Comparison of ENCODE assay signal across 28 cellular contexts in the genomic region with DNA sequence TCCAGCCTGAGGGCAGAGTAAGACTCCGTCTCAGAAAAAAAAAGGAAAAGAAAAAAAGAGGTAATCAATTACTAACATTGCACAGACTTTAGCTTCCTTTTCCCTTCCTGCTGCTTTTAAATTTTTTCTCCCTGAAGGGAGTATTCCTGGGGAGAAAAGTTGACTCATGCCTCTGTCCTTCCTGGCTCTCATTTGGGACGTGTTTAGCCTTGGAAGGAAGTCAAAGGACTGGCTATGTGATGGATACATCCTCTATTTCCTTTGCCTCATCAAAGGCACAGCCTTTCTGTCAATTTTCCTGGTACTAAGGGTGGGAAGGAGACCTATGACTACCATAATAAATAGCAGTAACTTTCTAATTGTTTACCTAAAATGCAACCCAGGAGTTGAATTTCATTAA.
DNase-seq lines count a peak whose midpoint lies in the region; ATAC-seq, FAIRE-seq and TF ChIP-seq lines count a peak whose summit lies in the region.
"Had no signal": no experiment of that assay in that cellular context is flagged by ENCODE, and none has a peak within 500 bp of the region (broad histone marks: within the 10 kb centered on the region; RNA-seq: fewer than 3 reads in every experiment).

No MANE protein-coding gene starts in this region.

- BruUV-seq in HepG2 (replicated peaks; lab: Mats Ljungman, UMichigan) = no TSS peak

- no peak for DNase-seq in HepG2 (ENCODE audit: low spot score)
- peak; percentile 2 for DNase-seq in astrocyte of the hippocampus (ENCODE audit: low read depth, low spot score)
- DNase-seq in foreskin fibroblast = peak; percentile 47 to 84
- DNase-seq in activated naive CD8-positive, alpha-beta T cell treated with anti-CD3 and anti-CD28 coated beads, Interleukin-2, amount 50 U/mL, for 24 hours = no peak
- DNase-seq: activated CD4-positive, alpha-beta T cell treated with anti-CD3 and anti-CD28 coated beads, Interleukin-2, amount 10 ng/mL, durations not matched to agents 7 days and 5 days; activated naive CD4-positive, alpha-beta T cell; activated T-cell treated with anti-CD3 and anti-CD28 coated beads for 4 hours; CD4-positive, alpha-beta T cell; DMS79; islet precursor cell; NCI-H2107; NCI-H526; posterior cingulate gyrus; SHP77; small intestine; stimulated activated CD4-positive, alpha-beta T cell treated with anti-CD3 and anti-CD28 coated beads, Interleukin-4, amount 100 ng/mL, for 4 hours; T-cell had no signal

- H3K4me2 ChIP-seq in HepG2 (ENCODE audit: low read depth, low read length) = no peak overlapping the region

- H3K9ac ChIP-seq in liver (ENCODE audit: low read depth in 1 of 2, low read length in 2 of 2) = no peak overlapping the region
- no peak overlapping the region for H3K9ac ChIP-seq in HepG2 (ENCODE audit: insufficient read depth, low read depth, low read length)

- TF ChIP-seq POLR2A in HepG2 (IDR thresholded peaks at IDR 0.05; ENCODE audit: insufficient read depth in 1 of 2, low read depth in 2 of 2, low read length in 2 of 2) = no peak

- no peak overlapping the region for H3K27ac Mint-ChIP-seq in activated naive CD8-positive, alpha-beta T cell treated with anti-CD3 and anti-CD28 coated beads, Interleukin-2, amount 50 U/mL, for 24 hours
- H3K27ac Mint-ChIP-seq: activated CD4-positive, alpha-beta T cell treated with anti-CD3 and anti-CD28 coated beads, Interleukin-2, amount 10 ng/mL, durations not matched to agents 7 days and 5 days; CD4-positive, alpha-beta T cell; dendritic cell treated with granulocyte-macrophage colony-stimulating factor and Interleukin-4, amounts not matched to agents 40 ng/mL and 50 ng/mL, for 4 days; T-cell had no signal

- no peaks in the 10 kb centered on the region for H3K9me3 ChIP-seq in liver (ENCODE audit: control insufficient read depth in 4 of 4, low read length in 3 of 4)
- no peaks in the 10 kb centered on the region for H3K9me3 ChIP-seq in HepG2 (ENCODE audit: low read length)
- H3K9me3 ChIP-seq: suprapubic skin had no signal

- H3K4me1 Mint-ChIP-seq in activated naive CD8-positive, alpha-beta T cell treated with anti-CD3 and anti-CD28 coated beads, Interleukin-2, amount 50 U/mL, for 24 hours = no peaks in the 10 kb centered on the region
- H3K4me1 Mint-ChIP-seq: activated CD4-positive, alpha-beta T cell treated with anti-CD3 and anti-CD28 coated beads, Interleukin-2, amount 10 ng/mL, durations not matched to agents 7 days and 5 days; T-cell had no signal

- H3K36me3 Mint-ChIP-seq in activated naive CD8-positive, alpha-beta T cell treated with anti-CD3 and anti-CD28 coated beads, Interleukin-2, amount 50 U/mL, for 24 hours (ENCODE audit: low read depth) = no peaks in the 10 kb centered on the region
- H3K36me3 Mint-ChIP-seq: T-cell had no signal

- POLR2A ChIA-PET in HepG2 (lab: Yijun Ruan, JAX) = no interaction called here

- H3K27me3 ChIP-seq in liver (ENCODE audit: control insufficient read depth in 4 of 4, insufficient read depth in 4 of 4, low read length in 3 of 4) (peaks cover 0 to 2% (median 0%) of the 10 kb centered on the region in 4 donors), HepG2 (ENCODE audit: control insufficient read depth in 1 of 2, insufficient read depth in 2 of 2, low read length in 2 of 2) (peaks cover 1 to 32% of the 10 kb centered on the region in 2 experiments; a peak in 2 of 5 replicates)
- H3K27me3 ChIP-seq: suprapubic skin had no signal

- H3K36me3 ChIP-seq in liver (ENCODE audit: control insufficient read depth in 4 of 4, insufficient read depth in 3 of 4, low read depth in 1 of 4, low read length in 3 of 4) (no peaks in the 10 kb centered on the region), HepG2 (replicated peaks in 1 of 2; ENCODE audit: control insufficient read depth in 1 of 2, insufficient read depth in 2 of 2, low read length in 2 of 2) (no peaks in the 10 kb centered on the region)
- H3K36me3 ChIP-seq: suprapubic skin had no signal

- FAIRE-seq in HepG2 (lab: Jason Lieb, UNC) = no peak
- FAIRE-seq: A204.1, small intestine had no signal

- no peaks in the 10 kb centered on the region for H3K4me1 ChIP-seq in liver (ENCODE audit: control insufficient read depth in 4 of 4, insufficient read depth in 4 of 4, low read length in 3 of 4)
- H3K4me1 ChIP-seq in HepG2 (ENCODE audit: insufficient read depth, low read length) = no peaks in the 10 kb centered on the region
- H3K4me1 ChIP-seq: suprapubic skin had no signal

- H3K27ac ChIP-seq in liver (ENCODE audit: low read depth in 1 of 2, low read length in 2 of 2) (no peak overlapping the region), HepG2 (ENCODE audit: extremely low read length, insufficient read depth, low read length) (no peak overlapping the region)
- H3K27ac ChIP-seq: epithelial cell of prostate, HL-60, suprapubic skin had no signal

- intact Hi-C loops in HepG2 (cut with micrococcal nuclease; ENCODE audit: unreplicated experiment) = no loop called here

- no peaks in the 10 kb centered on the region for H3K9me3 Mint-ChIP-seq in activated naive CD8-positive, alpha-beta T cell treated with anti-CD3 and anti-CD28 coated beads, Interleukin-2, amount 50 U/mL, for 24 hours
- H3K9me3 Mint-ChIP-seq: activated CD4-positive, alpha-beta T cell treated with anti-CD3 and anti-CD28 coated beads, Interleukin-2, amount 10 ng/mL, durations not matched to agents 7 days and 5 days; CD4-positive, alpha-beta T cell; dendritic cell treated with granulocyte-macrophage colony-stimulating factor and Interleukin-4, amounts not matched to agents 40 ng/mL and 50 ng/mL, for 4 days; nephron; T-cell had no signal

- H3K4me3 ChIP-seq in liver (ENCODE audit: low read depth in 1 of 3, low read length in 3 of 3) (no peak overlapping the region), HepG2 (replicated peaks in 1 of 3; ENCODE audit: insufficient read depth in 1 of 3, low read depth in 2 of 3, low read length in 3 of 3) (no peak overlapping the region), foreskin fibroblast (ENCODE audit: low read depth in 1 of 2, low read length in 2 of 2) (no peak overlapping the region)
- H3K4me3 ChIP-seq: K562, suprapubic skin had no signal

- TF ChIP-seq RAD21 in liver (IDR thresholded peaks at IDR 0.05) = no peak
- TF ChIP-seq RAD21 in HepG2 (CRISPR knock-in tag; IDR thresholded peaks at IDR 0.05) = no peak

- H2AFZ ChIP-seq in HepG2 (ENCODE audit: low read length) = no peak overlapping the region

- H3K27me3 Mint-ChIP-seq in activated naive CD8-positive, alpha-beta T cell treated with anti-CD3 and anti-CD28 coated beads, Interleukin-2, amount 50 U/mL, for 24 hours = no peaks in the 10 kb centered on the region
- H3K27me3 Mint-ChIP-seq: dendritic cell treated with granulocyte-macrophage colony-stimulating factor and Interleukin-4, amounts not matched to agents 40 ng/mL and 50 ng/mL, for 4 days had no signal

- H3K4me3 Mint-ChIP-seq in activated naive CD8-positive, alpha-beta T cell treated with anti-CD3 and anti-CD28 coated beads, Interleukin-2, amount 50 U/mL, for 24 hours = no peak overlapping the region
- H3K4me3 Mint-ChIP-seq: activated CD4-positive, alpha-beta T cell treated with anti-CD3 and anti-CD28 coated beads, Interleukin-2, amount 10 ng/mL, durations not matched to agents 7 days and 5 days; CD4-positive, alpha-beta T cell; dendritic cell treated with granulocyte-macrophage colony-stimulating factor and Interleukin-4, amounts not matched to agents 40 ng/mL and 50 ng/mL, for 4 days; nephron; T-cell had no signal

- TF ChIP-seq CTCF in liver (IDR thresholded peaks at IDR 0.05; ENCODE audit: low read depth, low read length, missing input control) = no peak
- no peak for TF ChIP-seq CTCF in HepG2 (CRISPR knock-in tag; IDR thresholded peaks at IDR 0.05)
- TF ChIP-seq CTCF in foreskin fibroblast (IDR thresholded peaks at IDR 0.05; ENCODE audit: low read depth, low read length) = no peak

- in situ Hi-C loops in HepG2 (cut with HindIII; ENCODE audit: extremely low pct_ligation_motif_present, low pct_unique_long_range_greater_than_20kb) = no loop called here

- TF ChIP-seq EP300 in HepG2 (IDR thresholded peaks at IDR 0.05; ENCODE audit: low read depth in 2 of 2, low read length in 2 of 2) (no peak), HepG2 (CRISPR knock-in tag; IDR thresholded peaks at IDR 0.05; ENCODE audit: borderline replicate concordance) (no peak)

- H3K79me2 ChIP-seq in HepG2 (ENCODE audit: insufficient read depth, low read length) = no peaks in the 10 kb centered on the region

- WGBS in liver = 36% methylated on average over 2 of the region's 2 CpGs
- 0% methylated on average over 2 of the region's 2 CpGs for WGBS in HepG2 (ENCODE audit: low lambda C conversion rate)

- H4K20me1 ChIP-seq in HepG2 (ENCODE audit: insufficient read depth, low read length) = no peaks in the 10 kb centered on the region

- CTCF ChIA-PET in HepG2 (lab: Yijun Ruan, JAX; ENCODE audit: low intra/inter-chr PET ratio, low total read pairs) = no interaction called here

- ATAC-seq in HepG2 (no peak), HG03139 (IDR thresholded peaks at IDR 0.05; ENCODE audit: unreplicated experiment) (no peak), GM18868 (IDR thresholded peaks at IDR 0.05; ENCODE audit: unreplicated experiment) (no peak), HG02938 (IDR thresholded peaks at IDR 0.05; ENCODE audit: unreplicated experiment) (no peak)
- no peak for ATAC-seq in activated naive CD8-positive, alpha-beta T cell treated with anti-CD3 and anti-CD28 coated beads, Interleukin-2, amount 50 U/mL, for 24 hours
- ATAC-seq: K562, T-cell had no signal

TF ChIP-seq in HepG2, 621 proteins besides CTCF, POLR2A, EP300 and RAD21:
- no peak for TF ChIP-seq SIX4 (CRISPR knock-in tag; IDR thresholded peaks at IDR 0.05)
- no peak for TF ChIP-seq MAFF (IDR thresholded peaks at IDR 0.05; ENCODE audit: low read depth, low read length)
- TF ChIP-seq, protein P1, sequence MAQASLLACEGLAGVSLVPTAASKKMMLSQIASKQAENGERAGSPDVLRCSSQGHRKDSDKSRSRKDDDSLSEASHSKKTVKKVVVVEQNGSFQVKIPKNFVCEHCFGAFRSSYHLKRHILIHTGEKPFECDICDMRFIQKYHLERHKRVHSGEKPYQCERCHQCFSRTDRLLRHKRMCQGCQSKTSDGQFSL (CRISPR knock-in tag; IDR thresholded peaks at IDR 0.05) = no peak
- TF ChIP-seq NBN (conservative IDR thresholded peaks at IDR 0.05) = no peak
- no peak for TF ChIP-seq NFKB2 (CRISPR knock-in tag; IDR thresholded peaks at IDR 0.05; ENCODE audit: borderline replicate concordance)
TF ChIP-seq in HepG2: peak in this region for 0.

Comparison
In these comparisons a context has a peak if more than half of its experiments do, and no peak if none do; other contexts are left out.
1. DNase-seq: peak in astrocyte of the hippocampus (single experiment) and foreskin fibroblast (2 of 2); none in HepG2 (single experiment) and activated naive CD8-positive, alpha-beta T cell treated with anti-CD3 and anti-CD28 coated beads, Interleukin-2, amount 50 U/mL, for 24 hours (single experiment).